ENCODE assay signal across 18 cellular contexts in genomic region chr5:91127682-91128081, GRCh38.
DNase-seq lines count a peak whose midpoint lies in the region; ATAC-seq and TF ChIP-seq lines count a peak whose summit lies in the region.
"Had no signal": no experiment of that assay in that cellular context is flagged by ENCODE, and none has a peak within 500 bp of the region (broad histone marks: within the 10 kb centered on the region; RNA-seq: fewer than 3 reads in every experiment).

No MANE protein-coding gene starts in this region.

- WGBS in upper lobe of left lung, 2 donors: 28 to 38% methylated on average over 1 of the region's 1 CpG

- TF ChIP-seq CTCF in colonic mucosa (IDR thresholded peaks at IDR 0.05) (no peak), nephron progenitor cell (IDR thresholded peaks at IDR 0.05) (no peak), upper lobe of left lung (IDR thresholded peaks at IDR 0.05) (no peak)

- H3K27ac Mint-ChIP-seq in nephron progenitor cell: peak overlapping the region; percentile 62
- H3K27ac Mint-ChIP-seq in activated CD4-positive, alpha-beta T cell treated with anti-CD3 and anti-CD28 coated beads, Interleukin-2, amount 10 ng/mL, durations not matched to agents 24 days and 14 days: no peak overlapping the region
- H3K27ac Mint-ChIP-seq: activated CD8-positive, alpha-beta T cell treated with anti-CD3 and anti-CD28 coated beads for 36 hours; activated naive CD8-positive, alpha-beta T cell treated with anti-CD3 and anti-CD28 coated beads, Interleukin-2, amount 10 ng/mL, durations not matched to agents 7 days and 5 days; CD4-positive, CD25-positive, alpha-beta regulatory T cell; WTC11 had no signal

- H3K4me3 ChIP-seq in colonic mucosa (no peak overlapping the region), upper lobe of left lung (no peak overlapping the region)
- H3K4me3 ChIP-seq: spleen had no signal

- peak overlapping the region in 1 of 2 donors; percentile 4 for H3K9ac ChIP-seq in colonic mucosa (ENCODE audit: low read depth in 2 of 2, low read length in 2 of 2)

- H3K36me3 ChIP-seq in colonic mucosa: no peaks in the 10 kb centered on the region
- H3K36me3 ChIP-seq in upper lobe of left lung: no peaks in the 10 kb centered on the region
- H3K36me3 ChIP-seq: spleen had no signal

- no peak for TF ChIP-seq POLR2A in upper lobe of left lung (IDR thresholded peaks at IDR 0.05)

- H3K27me3 ChIP-seq in colonic mucosa (no peaks in the 10 kb centered on the region), upper lobe of left lung (no peaks in the 10 kb centered on the region)
- H3K27me3 ChIP-seq: spleen had no signal

- ATAC-seq in upper lobe of left lung (ENCODE audit: low FRiP score in 2 of 2): no peak
- ATAC-seq in GM19351 (IDR thresholded peaks at IDR 0.05; ENCODE audit: unreplicated experiment): no peak
- ATAC-seq: activated CD8-positive, alpha-beta T cell treated with anti-CD3 and anti-CD28 coated beads for 36 hours; WTC11 had no signal

- no peaks in the 10 kb centered on the region for H3K9me3 ChIP-seq in colonic mucosa
- no peaks in the 10 kb centered on the region for H3K9me3 ChIP-seq in upper lobe of left lung

- TF ChIP-seq EP300 in upper lobe of left lung (IDR thresholded peaks at IDR 0.05): no peak

- DNase-seq in NCI-H345 treated with DMSO at 0.1 percent for 48 hours (lab: John Stamatoyannopoulos, UW; ENCODE audit: unreplicated experiment): peak; percentile 17
- no peak for DNase-seq in NCI-H345 (lab: John Stamatoyannopoulos, UW)
- no peak for DNase-seq in colonic mucosa
- no peak for DNase-seq in nephron progenitor cell
- no peak for DNase-seq in upper lobe of left lung
- no peak for DNase-seq in AG08396 (ENCODE audit: low spot score)
- DNase-seq in activated CD4-positive, alpha-beta T cell treated with anti-CD3 and anti-CD28 coated beads, Interleukin-2, amount 10 ng/mL, durations not matched to agents 24 days and 14 days: no peak
- DNase-seq: activated CD8-positive, alpha-beta T cell treated with anti-CD3 and anti-CD28 coated beads for 36 hours; activated naive CD8-positive, alpha-beta T cell treated with anti-CD3 and anti-CD28 coated beads, Interleukin-2, amount 10 ng/mL, durations not matched to agents 7 days and 5 days; activated T-cell treated with anti-CD3 and anti-CD28 coated beads, Interleukin-2, amount 50 U/mL, for 48 hours; CD4-positive, CD25-positive, alpha-beta regulatory T cell; Kasumi-1; NCI-H1436 treated with DMSO at 0.1 percent for 48 hours; NCI-H446; spleen had no signal

- H3K9me3 Mint-ChIP-seq in nephron progenitor cell: no peaks in the 10 kb centered on the region
- H3K9me3 Mint-ChIP-seq in activated CD4-positive, alpha-beta T cell treated with anti-CD3 and anti-CD28 coated beads, Interleukin-2, amount 10 ng/mL, durations not matched to agents 24 days and 14 days: peaks cover 4% of the 10 kb centered on the region
- H3K9me3 Mint-ChIP-seq: activated CD8-positive, alpha-beta T cell treated with anti-CD3 and anti-CD28 coated beads for 36 hours; activated naive CD8-positive, alpha-beta T cell treated with anti-CD3 and anti-CD28 coated beads, Interleukin-2, amount 10 ng/mL, durations not matched to agents 7 days and 5 days; central memory CD8-positive, alpha-beta T cell had no signal

- peaks cover 12% of the 10 kb centered on the region for H3K4me1 ChIP-seq in colonic mucosa
- peaks cover 20 to 46% (median 28%) of the 10 kb centered on the region in 4 donors for H3K4me1 ChIP-seq in upper lobe of left lung

- no peaks in the 10 kb centered on the region for H3K27me3 Mint-ChIP-seq in nephron progenitor cell (ENCODE audit: low read depth, poor library complexity)
- peaks cover 30% of the 10 kb centered on the region for H3K27me3 Mint-ChIP-seq in activated CD4-positive, alpha-beta T cell treated with anti-CD3 and anti-CD28 coated beads, Interleukin-2, amount 10 ng/mL, durations not matched to agents 24 days and 14 days

- peaks cover 10% of the 10 kb centered on the region for H3K4me1 Mint-ChIP-seq in nephron progenitor cell
- H3K4me1 Mint-ChIP-seq in activated CD4-positive, alpha-beta T cell treated with anti-CD3 and anti-CD28 coated beads, Interleukin-2, amount 10 ng/mL, durations not matched to agents 24 days and 14 days: no peaks in the 10 kb centered on the region
- H3K4me1 Mint-ChIP-seq: activated naive CD8-positive, alpha-beta T cell treated with anti-CD3 and anti-CD28 coated beads, Interleukin-2, amount 10 ng/mL, durations not matched to agents 7 days and 5 days; CD4-positive, CD25-positive, alpha-beta regulatory T cell; central memory CD8-positive, alpha-beta T cell had no signal

- no peaks in the 10 kb centered on the region for H3K36me3 Mint-ChIP-seq in nephron progenitor cell (ENCODE audit: low read depth)
- no peaks in the 10 kb centered on the region for H3K36me3 Mint-ChIP-seq in activated CD4-positive, alpha-beta T cell treated with anti-CD3 and anti-CD28 coated beads, Interleukin-2, amount 10 ng/mL, durations not matched to agents 24 days and 14 days (ENCODE audit: low read depth)
- H3K36me3 Mint-ChIP-seq: CD4-positive, CD25-positive, alpha-beta regulatory T cell had no signal

- peak overlapping the region; percentile 66 for H3K27ac ChIP-seq in colonic mucosa
- H3K27ac ChIP-seq in upper lobe of left lung: peak overlapping the region in 3 of 4 donors; percentile 31 to 73 (median 65)
- H3K27ac ChIP-seq: spleen had no signal

- intact Hi-C loops in colonic mucosa (cut with DNase I): no loop called here
- intact Hi-C loops in activated CD4-positive, alpha-beta T cell treated with anti-CD3 and anti-CD28 coated beads, Interleukin-2, amount 10 ng/mL, durations not matched to agents 24 days and 14 days (cut with micrococcal nuclease): no loop called here

- no peak overlapping the region for H3K4me3 Mint-ChIP-seq in nephron progenitor cell
- H3K4me3 Mint-ChIP-seq in activated CD4-positive, alpha-beta T cell treated with anti-CD3 and anti-CD28 coated beads, Interleukin-2, amount 10 ng/mL, durations not matched to agents 24 days and 14 days: no peak overlapping the region
- H3K4me3 Mint-ChIP-seq: activated CD8-positive, alpha-beta T cell treated with anti-CD3 and anti-CD28 coated beads for 36 hours; activated naive CD8-positive, alpha-beta T cell treated with anti-CD3 and anti-CD28 coated beads, Interleukin-2, amount 10 ng/mL, durations not matched to agents 7 days and 5 days; CD4-positive, CD25-positive, alpha-beta regulatory T cell; central memory CD8-positive, alpha-beta T cell; WTC11 had no signal
